22 cellular contexts compared by ENCODE assay signal in the genomic region with DNA sequence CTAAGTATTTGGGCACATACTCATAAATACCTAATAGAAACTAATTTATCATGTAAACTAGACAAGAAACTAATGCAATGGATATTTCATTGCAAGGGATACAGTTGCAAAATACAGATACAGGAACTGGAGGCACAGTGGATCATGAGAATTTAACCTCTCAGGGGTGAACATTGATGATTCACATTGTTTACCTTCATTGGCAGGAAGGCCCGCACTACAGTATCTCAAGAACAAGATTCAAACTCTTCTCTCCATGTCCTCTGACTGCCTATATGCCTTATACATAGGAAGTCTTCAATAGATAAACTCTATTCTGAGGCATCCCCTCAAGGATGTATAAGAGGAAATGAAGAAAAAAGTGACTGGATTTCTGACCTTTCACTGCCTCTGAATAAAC.
"Had no signal": no experiment of that assay in that cellular context is flagged by ENCODE, and none has a peak within 500 bp of the region (broad histone marks: within the 10 kb centered on the region; RNA-seq: fewer than 3 reads in every experiment).

No MANE protein-coding gene starts in this region.

- ATAC-seq: activated CD4-positive, CD25-positive, alpha-beta regulatory T cell treated with anti-CD3 and anti-CD28 coated beads, Interleukin-2, amount 50 U/mL, for 24 hours; effector memory CD8-positive, alpha-beta T cell; foreskin keratinocyte; left ventricle myocardium superior; SK-N-SH treated with all-trans-retinoic acid at 6 μM for 48 hours had no signal

- H3K36me3 Mint-ChIP-seq: activated naive CD4-positive, alpha-beta T cell treated with anti-CD3 and anti-CD28 coated beads, Interleukin-2, amount 50 U/mL, for 24 hours had no signal

- H3K4me3 Mint-ChIP-seq: activated naive CD4-positive, alpha-beta T cell treated with anti-CD3 and anti-CD28 coated beads, Interleukin-2, amount 50 U/mL, for 24 hours; effector memory CD8-positive, alpha-beta T cell; nephron had no signal

- H3K4me3 ChIP-seq: adrenal gland, right lobe of liver, spleen, thoracic aorta had no signal

- H3K4me1 Mint-ChIP-seq: activated naive CD4-positive, alpha-beta T cell treated with anti-CD3 and anti-CD28 coated beads, Interleukin-2, amount 50 U/mL, for 24 hours; nephron had no signal

- H3K9me3 Mint-ChIP-seq: activated naive CD4-positive, alpha-beta T cell treated with anti-CD3 and anti-CD28 coated beads, Interleukin-2, amount 50 U/mL, for 24 hours had no signal

- H3K27me3 Mint-ChIP-seq: progenitor cell of endocrine pancreas had no signal

- DNase-seq: activated CD4-positive, alpha-beta T cell treated with anti-CD3 and anti-CD28 coated beads, Interleukin-2, amount 50 U/mL, for 4 hours; activated T-cell treated with anti-CD3 and anti-CD28 coated beads for 4 hours; adrenal gland; dermis blood vessel endothelial cell; effector memory CD8-positive, alpha-beta T cell; foreskin keratinocyte; glutamatergic neuron; hypothalamus; kidney glomerular epithelial cell; left ventricle myocardium superior; mesendoderm; nucleus accumbens; right lobe of liver; spleen; T-helper 1 cell; T1000 had no signal

- H3K27ac Mint-ChIP-seq: activated naive CD4-positive, alpha-beta T cell treated with anti-CD3 and anti-CD28 coated beads, Interleukin-2, amount 50 U/mL, for 24 hours; effector memory CD8-positive, alpha-beta T cell; nephron; progenitor cell of endocrine pancreas had no signal
